Comparison of ENCODE assay signal across 1 cellular context in the genomic region with DNA sequence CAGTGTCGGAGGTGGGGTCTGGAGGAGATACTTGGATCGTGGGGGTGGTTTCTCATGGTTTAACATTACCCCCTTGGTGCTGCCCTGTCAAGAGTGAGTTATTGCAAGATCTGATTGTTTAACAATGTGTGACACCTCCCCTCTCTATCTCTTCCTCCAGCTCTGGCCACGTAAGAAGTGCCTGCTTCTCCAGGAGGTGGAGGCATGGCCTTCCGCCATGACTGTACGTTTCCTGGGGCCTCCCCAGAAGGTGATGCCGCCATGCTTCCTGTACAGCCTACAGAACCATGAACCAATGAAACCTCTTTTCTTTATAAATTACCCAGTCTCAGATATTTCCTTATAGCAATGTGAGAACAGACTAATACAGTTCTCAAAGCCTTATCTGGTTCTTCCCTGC.
A peak's percentile ranks its signal among the peaks of the same experiment; 100 is the strongest.
TF ChIP-seq lines count a peak whose summit lies in the region.

No MANE protein-coding gene starts in this region.

TF ChIP-seq in K562, 482 proteins besides CTCF, POLR2A, EP300 and RAD21 (continued from another document and continues in another):
- TF ChIP-seq, protein P1, sequence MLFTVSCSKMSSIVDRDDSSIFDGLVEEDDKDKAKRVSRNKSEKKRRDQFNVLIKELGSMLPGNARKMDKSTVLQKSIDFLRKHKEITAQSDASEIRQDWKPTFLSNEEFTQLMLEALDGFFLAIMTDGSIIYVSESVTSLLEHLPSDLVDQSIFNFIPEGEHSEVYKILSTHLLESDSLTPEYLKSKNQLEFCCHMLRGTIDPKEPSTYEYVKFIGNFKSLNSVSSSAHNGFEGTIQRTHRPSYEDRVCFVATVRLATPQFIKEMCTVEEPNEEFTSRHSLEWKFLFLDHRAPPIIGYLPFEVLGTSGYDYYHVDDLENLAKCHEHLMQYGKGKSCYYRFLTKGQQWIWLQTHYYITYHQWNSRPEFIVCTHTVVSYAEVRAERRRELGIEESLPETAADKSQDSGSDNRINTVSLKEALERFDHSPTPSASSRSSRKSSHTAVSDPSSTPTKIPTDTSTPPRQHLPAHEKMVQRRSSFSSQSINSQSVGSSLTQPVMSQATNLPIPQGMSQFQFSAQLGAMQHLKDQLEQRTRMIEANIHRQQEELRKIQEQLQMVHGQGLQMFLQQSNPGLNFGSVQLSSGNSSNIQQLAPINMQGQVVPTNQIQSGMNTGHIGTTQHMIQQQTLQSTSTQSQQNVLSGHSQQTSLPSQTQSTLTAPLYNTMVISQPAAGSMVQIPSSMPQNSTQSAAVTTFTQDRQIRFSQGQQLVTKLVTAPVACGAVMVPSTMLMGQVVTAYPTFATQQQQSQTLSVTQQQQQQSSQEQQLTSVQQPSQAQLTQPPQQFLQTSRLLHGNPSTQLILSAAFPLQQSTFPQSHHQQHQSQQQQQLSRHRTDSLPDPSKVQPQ (CRISPR knock-in tag; IDR thresholded peaks at IDR 0.05; ENCODE audit: borderline replicate concordance): no peak
- no peak for TF ChIP-seq GATAD2B (IDR thresholded peaks at IDR 0.05; ENCODE audit: borderline replicate concordance)
- no peak for TF ChIP-seq CHCHD3 (CRISPR knock-in tag; IDR thresholded peaks at IDR 0.05)
- TF ChIP-seq, protein P2, sequence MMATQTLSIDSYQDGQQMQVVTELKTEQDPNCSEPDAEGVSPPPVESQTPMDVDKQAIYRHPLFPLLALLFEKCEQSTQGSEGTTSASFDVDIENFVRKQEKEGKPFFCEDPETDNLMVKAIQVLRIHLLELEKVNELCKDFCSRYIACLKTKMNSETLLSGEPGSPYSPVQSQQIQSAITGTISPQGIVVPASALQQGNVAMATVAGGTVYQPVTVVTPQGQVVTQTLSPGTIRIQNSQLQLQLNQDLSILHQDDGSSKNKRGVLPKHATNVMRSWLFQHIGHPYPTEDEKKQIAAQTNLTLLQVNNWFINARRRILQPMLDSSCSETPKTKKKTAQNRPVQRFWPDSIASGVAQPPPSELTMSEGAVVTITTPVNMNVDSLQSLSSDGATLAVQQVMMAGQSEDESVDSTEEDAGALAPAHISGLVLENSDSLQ (IDR thresholded peaks at IDR 0.05): peak; percentile 74
- no peak for TF ChIP-seq TARDBP (IDR thresholded peaks at IDR 0.05)
- no peak for TF ChIP-seq RBM22 (IDR thresholded peaks at IDR 0.05; ENCODE audit: low read depth, low read length, poor library complexity, severe bottlenecking)
- TF ChIP-seq, protein P3, sequence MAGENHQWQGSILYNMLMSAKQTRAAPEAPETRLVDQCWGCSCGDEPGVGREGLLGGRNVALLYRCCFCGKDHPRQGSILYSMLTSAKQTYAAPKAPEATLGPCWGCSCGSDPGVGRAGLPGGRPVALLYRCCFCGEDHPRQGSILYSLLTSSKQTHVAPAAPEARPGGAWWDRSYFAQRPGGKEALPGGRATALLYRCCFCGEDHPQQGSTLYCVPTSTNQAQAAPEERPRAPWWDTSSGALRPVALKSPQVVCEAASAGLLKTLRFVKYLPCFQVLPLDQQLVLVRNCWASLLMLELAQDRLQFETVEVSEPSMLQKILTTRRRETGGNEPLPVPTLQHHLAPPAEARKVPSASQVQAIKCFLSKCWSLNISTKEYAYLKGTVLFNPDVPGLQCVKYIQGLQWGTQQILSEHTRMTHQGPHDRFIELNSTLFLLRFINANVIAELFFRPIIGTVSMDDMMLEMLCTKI (IDR thresholded peaks at IDR 0.05; ENCODE audit: partially characterized antibody): no peak
- TF ChIP-seq CREM (IDR thresholded peaks at IDR 0.05; ENCODE audit: low read depth): 0 out of 2 replicates have a peak, but pooled peaks have one; percentile 44
- TF ChIP-seq ADNP (tag; IDR thresholded peaks at IDR 0.05): no peak
- TF ChIP-seq TCF3 (CRISPR knock-in tag; IDR thresholded peaks at IDR 0.05): peak; percentile 38; the same call in 1 of the 2 replicates
- TF ChIP-seq CBX3 (IDR thresholded peaks at IDR 0.05; ENCODE audit: borderline replicate concordance in 1 of 2, low read length in 2 of 2): no peak
- TF ChIP-seq RBM17 (IDR thresholded peaks at IDR 0.05; ENCODE audit: borderline replicate concordance, low read depth, low read length): no peak
- TF ChIP-seq NEUROD1 (IDR thresholded peaks at IDR 0.05; ENCODE audit: borderline replicate concordance, low read depth, low read length, partially characterized antibody): no peak
- TF ChIP-seq ZNF121 (CRISPR knock-in tag; conservative IDR thresholded peaks at IDR 0.05): no peak
- TF ChIP-seq ZZZ3 (IDR thresholded peaks at IDR 0.05): no peak
- TF ChIP-seq ZNF311 (CRISPR knock-in tag; IDR thresholded peaks at IDR 0.05): no peak
- peak; percentile 87 for TF ChIP-seq ZNF766 (CRISPR knock-in tag; conservative IDR thresholded peaks at IDR 0.05)
- TF ChIP-seq FOXJ3 (CRISPR knock-in tag; IDR thresholded peaks at IDR 0.05): no peak
- TF ChIP-seq, protein P4, sequence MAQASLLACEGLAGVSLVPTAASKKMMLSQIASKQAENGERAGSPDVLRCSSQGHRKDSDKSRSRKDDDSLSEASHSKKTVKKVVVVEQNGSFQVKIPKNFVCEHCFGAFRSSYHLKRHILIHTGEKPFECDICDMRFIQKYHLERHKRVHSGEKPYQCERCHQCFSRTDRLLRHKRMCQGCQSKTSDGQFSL (CRISPR knock-in tag; IDR thresholded peaks at IDR 0.05): no peak
- TF ChIP-seq, protein P4 (tag; IDR thresholded peaks at IDR 0.05): no peak
- no peak for TF ChIP-seq SREBF1 (IDR thresholded peaks at IDR 0.05; ENCODE audit: borderline replicate concordance, low read depth, low read length)
- TF ChIP-seq, protein P5, sequence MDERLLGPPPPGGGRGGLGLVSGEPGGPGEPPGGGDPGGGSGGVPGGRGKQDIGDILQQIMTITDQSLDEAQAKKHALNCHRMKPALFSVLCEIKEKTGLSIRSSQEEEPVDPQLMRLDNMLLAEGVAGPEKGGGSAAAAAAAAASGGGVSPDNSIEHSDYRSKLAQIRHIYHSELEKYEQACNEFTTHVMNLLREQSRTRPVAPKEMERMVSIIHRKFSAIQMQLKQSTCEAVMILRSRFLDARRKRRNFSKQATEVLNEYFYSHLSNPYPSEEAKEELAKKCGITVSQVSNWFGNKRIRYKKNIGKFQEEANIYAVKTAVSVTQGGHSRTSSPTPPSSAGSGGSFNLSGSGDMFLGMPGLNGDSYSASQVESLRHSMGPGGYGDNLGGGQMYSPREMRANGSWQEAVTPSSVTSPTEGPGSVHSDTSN (CRISPR knock-in tag; IDR thresholded peaks at IDR 0.05; ENCODE audit: low read depth): peak; percentile 5; the same call in 1 of the 2 replicates
- TF ChIP-seq, protein P5 (tag; conservative IDR thresholded peaks at IDR 0.05; ENCODE audit: low read depth): 0 out of 2 replicates have a peak, but pooled peaks have one; percentile 34
- TF ChIP-seq, protein P6, sequence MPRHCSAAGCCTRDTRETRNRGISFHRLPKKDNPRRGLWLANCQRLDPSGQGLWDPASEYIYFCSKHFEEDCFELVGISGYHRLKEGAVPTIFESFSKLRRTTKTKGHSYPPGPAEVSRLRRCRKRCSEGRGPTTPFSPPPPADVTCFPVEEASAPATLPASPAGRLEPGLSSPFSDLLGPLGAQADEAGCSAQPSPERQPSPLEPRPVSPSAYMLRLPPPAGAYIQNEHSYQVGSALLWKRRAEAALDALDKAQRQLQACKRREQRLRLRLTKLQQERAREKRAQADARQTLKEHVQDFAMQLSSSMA (CRISPR knock-in tag; IDR thresholded peaks at IDR 0.05): no peak
- TF ChIP-seq KDM2B (CRISPR knock-in tag; IDR thresholded peaks at IDR 0.05): no peak
- no peak for TF ChIP-seq RNF2 (IDR thresholded peaks at IDR 0.05)
- no peak for TF ChIP-seq ZNF263 (CRISPR knock-in tag; IDR thresholded peaks at IDR 0.05; ENCODE audit: borderline replicate concordance)
- TF ChIP-seq TCFL5 (CRISPR knock-in tag; conservative IDR thresholded peaks at IDR 0.05): no peak
- TF ChIP-seq MTF1 (CRISPR knock-in tag; IDR thresholded peaks at IDR 0.05; ENCODE audit: borderline replicate concordance): no peak
- TF ChIP-seq NFE2L1 (tag; IDR thresholded peaks at IDR 0.05; ENCODE audit: borderline replicate concordance, low read depth): no peak
- TF ChIP-seq SP2 (IDR thresholded peaks at IDR 0.05; ENCODE audit: extremely low read depth, low read depth, low read length, poor library complexity, severe bottlenecking): no peak
- no peak for TF ChIP-seq KLF10 (CRISPR knock-in tag; IDR thresholded peaks at IDR 0.05)
- TF ChIP-seq, protein P7, sequence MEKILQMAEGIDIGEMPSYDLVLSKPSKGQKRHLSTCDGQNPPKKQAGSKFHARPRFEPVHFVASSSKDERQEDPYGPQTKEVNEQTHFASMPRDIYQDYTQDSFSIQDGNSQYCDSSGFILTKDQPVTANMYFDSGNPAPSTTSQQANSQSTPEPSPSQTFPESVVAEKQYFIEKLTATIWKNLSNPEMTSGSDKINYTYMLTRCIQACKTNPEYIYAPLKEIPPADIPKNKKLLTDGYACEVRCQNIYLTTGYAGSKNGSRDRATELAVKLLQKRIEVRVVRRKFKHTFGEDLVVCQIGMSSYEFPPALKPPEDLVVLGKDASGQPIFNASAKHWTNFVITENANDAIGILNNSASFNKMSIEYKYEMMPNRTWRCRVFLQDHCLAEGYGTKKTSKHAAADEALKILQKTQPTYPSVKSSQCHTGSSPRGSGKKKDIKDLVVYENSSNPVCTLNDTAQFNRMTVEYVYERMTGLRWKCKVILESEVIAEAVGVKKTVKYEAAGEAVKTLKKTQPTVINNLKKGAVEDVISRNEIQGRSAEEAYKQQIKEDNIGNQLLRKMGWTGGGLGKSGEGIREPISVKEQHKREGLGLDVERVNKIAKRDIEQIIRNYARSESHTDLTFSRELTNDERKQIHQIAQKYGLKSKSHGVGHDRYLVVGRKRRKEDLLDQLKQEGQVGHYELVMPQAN (IDR thresholded peaks at IDR 0.05; ENCODE audit: borderline replicate concordance): no peak
- TF ChIP-seq ILF3 (IDR thresholded peaks at IDR 0.05; ENCODE audit: borderline replicate concordance): no peak
- TF ChIP-seq HMG20A (CRISPR knock-in tag; conservative IDR thresholded peaks at IDR 0.05): no peak
- no peak for TF ChIP-seq PURB (CRISPR knock-in tag; IDR thresholded peaks at IDR 0.05; ENCODE audit: low read depth)
- no peak for TF ChIP-seq BMI1 (IDR thresholded peaks at IDR 0.05; ENCODE audit: low read length)
- TF ChIP-seq ZKSCAN3 (CRISPR knock-in tag; IDR thresholded peaks at IDR 0.05): no peak
- TF ChIP-seq ZNF764 (CRISPR knock-in tag; IDR thresholded peaks at IDR 0.05; ENCODE audit: low read depth): no peak
- TF ChIP-seq HDAC2 (IDR thresholded peaks at IDR 0.05): no peak
- peak; percentile 90 for TF ChIP-seq MEIS2 (IDR thresholded peaks at IDR 0.05; ENCODE audit: partially characterized antibody)
- TF ChIP-seq DPF2 (IDR thresholded peaks at IDR 0.05): 0 out of 2 replicates have a peak, but pooled peaks have one; percentile 31
- no peak for TF ChIP-seq PYGO2 (tag; IDR thresholded peaks at IDR 0.05)
- no peak for TF ChIP-seq SMARCE1 (IDR thresholded peaks at IDR 0.05)
- TF ChIP-seq NFATC3 (IDR thresholded peaks at IDR 0.05): no peak
- TF ChIP-seq ESRRA (IDR thresholded peaks at IDR 0.05; ENCODE audit: borderline replicate concordance, low read depth): no peak
- TF ChIP-seq, protein P8, sequence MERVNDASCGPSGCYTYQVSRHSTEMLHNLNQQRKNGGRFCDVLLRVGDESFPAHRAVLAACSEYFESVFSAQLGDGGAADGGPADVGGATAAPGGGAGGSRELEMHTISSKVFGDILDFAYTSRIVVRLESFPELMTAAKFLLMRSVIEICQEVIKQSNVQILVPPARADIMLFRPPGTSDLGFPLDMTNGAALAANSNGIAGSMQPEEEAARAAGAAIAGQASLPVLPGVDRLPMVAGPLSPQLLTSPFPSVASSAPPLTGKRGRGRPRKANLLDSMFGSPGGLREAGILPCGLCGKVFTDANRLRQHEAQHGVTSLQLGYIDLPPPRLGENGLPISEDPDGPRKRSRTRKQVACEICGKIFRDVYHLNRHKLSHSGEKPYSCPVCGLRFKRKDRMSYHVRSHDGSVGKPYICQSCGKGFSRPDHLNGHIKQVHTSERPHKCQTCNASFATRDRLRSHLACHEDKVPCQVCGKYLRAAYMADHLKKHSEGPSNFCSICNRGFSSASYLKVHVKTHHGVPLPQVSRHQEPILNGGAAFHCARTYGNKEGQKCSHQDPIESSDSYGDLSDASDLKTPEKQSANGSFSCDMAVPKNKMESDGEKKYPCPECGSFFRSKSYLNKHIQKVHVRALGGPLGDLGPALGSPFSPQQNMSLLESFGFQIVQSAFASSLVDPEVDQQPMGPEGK (CRISPR knock-in tag; IDR thresholded peaks at IDR 0.05; ENCODE audit: borderline replicate concordance): no peak
- no peak for TF ChIP-seq STAT5B (CRISPR knock-in tag; IDR thresholded peaks at IDR 0.05)
- TF ChIP-seq ZNF212 (CRISPR knock-in tag; IDR thresholded peaks at IDR 0.05): no peak
- TF ChIP-seq, protein P9, sequence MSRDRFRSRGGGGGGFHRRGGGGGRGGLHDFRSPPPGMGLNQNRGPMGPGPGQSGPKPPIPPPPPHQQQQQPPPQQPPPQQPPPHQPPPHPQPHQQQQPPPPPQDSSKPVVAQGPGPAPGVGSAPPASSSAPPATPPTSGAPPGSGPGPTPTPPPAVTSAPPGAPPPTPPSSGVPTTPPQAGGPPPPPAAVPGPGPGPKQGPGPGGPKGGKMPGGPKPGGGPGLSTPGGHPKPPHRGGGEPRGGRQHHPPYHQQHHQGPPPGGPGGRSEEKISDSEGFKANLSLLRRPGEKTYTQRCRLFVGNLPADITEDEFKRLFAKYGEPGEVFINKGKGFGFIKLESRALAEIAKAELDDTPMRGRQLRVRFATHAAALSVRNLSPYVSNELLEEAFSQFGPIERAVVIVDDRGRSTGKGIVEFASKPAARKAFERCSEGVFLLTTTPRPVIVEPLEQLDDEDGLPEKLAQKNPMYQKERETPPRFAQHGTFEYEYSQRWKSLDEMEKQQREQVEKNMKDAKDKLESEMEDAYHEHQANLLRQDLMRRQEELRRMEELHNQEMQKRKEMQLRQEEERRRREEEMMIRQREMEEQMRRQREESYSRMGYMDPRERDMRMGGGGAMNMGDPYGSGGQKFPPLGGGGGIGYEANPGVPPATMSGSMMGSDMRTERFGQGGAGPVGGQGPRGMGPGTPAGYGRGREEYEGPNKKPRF (IDR thresholded peaks at IDR 0.05; ENCODE audit: low read depth, low read length): no peak
- no peak for TF ChIP-seq RB1 (IDR thresholded peaks at IDR 0.05; ENCODE audit: low read depth)
- TF ChIP-seq ETV1 (tag; conservative IDR thresholded peaks at IDR 0.05; ENCODE audit: low read depth): no peak
- TF ChIP-seq ZNF551 (CRISPR knock-in tag; IDR thresholded peaks at IDR 0.05): no peak
- TF ChIP-seq ASH1L (IDR thresholded peaks at IDR 0.05; ENCODE audit: borderline replicate concordance, low read depth, partially characterized antibody): no peak
- TF ChIP-seq NCOA4 (IDR thresholded peaks at IDR 0.05; ENCODE audit: partially characterized antibody): no peak
- TF ChIP-seq ZNF76 (CRISPR knock-in tag; IDR thresholded peaks at IDR 0.05; ENCODE audit: borderline replicate concordance): no peak
- TF ChIP-seq HCFC1 (IDR thresholded peaks at IDR 0.05; ENCODE audit: low read depth, low read length): no peak
